29 cellular contexts compared by ENCODE assay signal in genomic region chr13:55528434-55528833, GRCh38.
"Had no signal": no experiment of that assay in that cellular context is flagged by ENCODE, and none has a peak within 500 bp of the region (broad histone marks: within the 10 kb centered on the region; RNA-seq: fewer than 3 reads in every experiment).

No MANE protein-coding gene starts in this region.

- H3K9me3 Mint-ChIP-seq: dendritic cell treated with granulocyte-macrophage colony-stimulating factor and Interleukin-4, amounts not matched to agents 40 ng/mL and 50 ng/mL, for 4 days had no signal

- H3K4me1 Mint-ChIP-seq: activated T-helper 17 cell treated with anti-CD3 and anti-CD28 coated beads, Interleukin-2, amount 50 U/mL, for 72 hours; central memory CD8-positive, alpha-beta T cell; endodermal cell; T-helper 17 cell had no signal

- H3K27ac Mint-ChIP-seq: activated CD8-positive, alpha-beta T cell treated with anti-CD3 and anti-CD28 coated beads for 36 hours; activated naive CD8-positive, alpha-beta T cell; activated T-helper 17 cell treated with anti-CD3 and anti-CD28 coated beads, Interleukin-2, amount 50 U/mL, for 72 hours; dendritic cell treated with granulocyte-macrophage colony-stimulating factor and Interleukin-4, amounts not matched to agents 40 ng/mL and 50 ng/mL, for 4 days; endodermal cell; T-helper 17 cell; T-helper 2 cell treated with Interferon-gamma antibody and Interleukin-4, amounts not matched to agents 5 μg/mL and 100 μg/mL, for 36 hours had no signal

- FAIRE-seq: astrocyte, bronchial epithelial cell, frontal cortex had no signal

- H3K4me3 Mint-ChIP-seq: activated CD8-positive, alpha-beta T cell treated with anti-CD3 and anti-CD28 coated beads for 36 hours; activated naive CD8-positive, alpha-beta T cell; activated T-cell treated with anti-CD3 and anti-CD28 coated beads, Interleukin-2, amount 50 U/mL, for 4 hours; activated T-helper 17 cell treated with anti-CD3 and anti-CD28 coated beads, Interleukin-2, amount 50 U/mL, for 72 hours; central memory CD8-positive, alpha-beta T cell; dendritic cell treated with granulocyte-macrophage colony-stimulating factor and Interleukin-4, amounts not matched to agents 40 ng/mL and 50 ng/mL, for 4 days; endodermal cell; T-helper 17 cell; T-helper 2 cell treated with Interferon-gamma antibody and Interleukin-4, amounts not matched to agents 5 μg/mL and 100 μg/mL, for 36 hours had no signal

- DNase-seq: activated CD4-positive, alpha-beta T cell treated with anti-CD3 and anti-CD28 coated beads for 48 hours; activated CD4-positive, alpha-beta T cell treated with anti-CD3 and anti-CD28 coated beads, Interleukin-2, amount 50 U/mL, for 1 hour; activated CD4-positive, alpha-beta T cell treated with anti-CD3 and anti-CD28 coated beads, Interleukin-2, amount 50 U/mL, for 48 hours; activated CD8-positive, alpha-beta memory T cell treated with anti-CD3 and anti-CD28 coated beads for 24 hours; activated CD8-positive, alpha-beta T cell treated with anti-CD3 and anti-CD28 coated beads for 36 hours; activated effector memory CD4-positive, alpha-beta T cell treated with Interleukin-2 at 50 U/mL for 16 hours; activated gamma-delta T cell treated with Interleukin-2 at 50 U/mL for 16 hours; activated naive CD4-positive, alpha-beta T cell treated with anti-CD3 and anti-CD28 coated beads, Interleukin-2, amount 50 U/mL, for 16 hours; activated naive CD4-positive, alpha-beta T cell treated with Interleukin-2 at 50 U/mL for 16 hours; activated T-cell treated with anti-CD3 and anti-CD28 coated beads, Interleukin-2, amount 50 U/mL, for 4 hours; amniotic stem cell; anterior cingulate cortex; brain microvascular endothelial cell; dorsolateral prefrontal cortex; effector memory CD4-positive, alpha-beta T cell; endodermal cell; foreskin fibroblast; head of caudate nucleus; T-helper 17 cell; T1000 had no signal

- ATAC-seq: activated CD8-positive, alpha-beta T cell treated with anti-CD3 and anti-CD28 coated beads for 36 hours; activated T-cell treated with anti-CD3 and anti-CD28 coated beads, Interleukin-2, amount 50 U/mL, for 4 hours; activated T-helper 17 cell treated with anti-CD3 and anti-CD28 coated beads, Interleukin-2, amount 50 U/mL, for 72 hours; esophagus mucosa; T-helper 17 cell had no signal

- H3K36me3 Mint-ChIP-seq: activated naive CD8-positive, alpha-beta T cell had no signal

- H3K27me3 Mint-ChIP-seq: activated CD8-positive, alpha-beta T cell treated with anti-CD3 and anti-CD28 coated beads for 36 hours; activated naive CD8-positive, alpha-beta T cell; activated T-helper 17 cell treated with anti-CD3 and anti-CD28 coated beads, Interleukin-2, amount 50 U/mL, for 72 hours; central memory CD8-positive, alpha-beta T cell; dendritic cell treated with granulocyte-macrophage colony-stimulating factor and Interleukin-4, amounts not matched to agents 40 ng/mL and 50 ng/mL, for 4 days; T-helper 17 cell had no signal
